ENCODE assay signal across 8 cellular contexts in genomic region chr5:96961053-96961452, GRCh38. TPM values are rescaled to one million over a fixed set of nuclear protein-coding genes. Genes with fewer than 3 reads are reported as not detected.
A peak's percentile ranks its signal among the peaks of the same experiment; 100 is the strongest.
DNase-seq lines count a peak whose midpoint lies in the region; ATAC-seq lines count a peak whose summit lies in the region.

No MANE protein-coding gene starts in this region.

- H3K4me3 Mint-ChIP-seq in activated CD4-positive, alpha-beta T cell treated with anti-CD3 and anti-CD28 coated beads, Interleukin-2, amount 10 ng/mL, durations not matched to agents 7 days and 5 days = peak overlapping the region; percentile 71
- H3K4me3 Mint-ChIP-seq in stimulated activated effector memory CD8-positive, alpha-beta T cell treated with anti-CD3 and anti-CD28 coated beads, Interleukin-12 subunit alpha, Interleukin-12 subunit beta, amount 100 ng/mL, for 72 hours = no peak overlapping the region

- H3K27ac Mint-ChIP-seq in activated CD4-positive, alpha-beta T cell treated with anti-CD3 and anti-CD28 coated beads, Interleukin-2, amount 10 ng/mL, durations not matched to agents 7 days and 5 days = peak overlapping the region; percentile 91
- H3K27ac Mint-ChIP-seq in stimulated activated effector memory CD8-positive, alpha-beta T cell treated with anti-CD3 and anti-CD28 coated beads, Interleukin-12 subunit alpha, Interleukin-12 subunit beta, amount 100 ng/mL, for 72 hours = no peak overlapping the region

- H3K4me1 Mint-ChIP-seq in activated CD4-positive, alpha-beta T cell treated with anti-CD3 and anti-CD28 coated beads, Interleukin-2, amount 10 ng/mL, durations not matched to agents 7 days and 5 days = peaks cover 78% of the 10 kb centered on the region
- peaks cover 58% of the 10 kb centered on the region for H3K4me1 Mint-ChIP-seq in stimulated activated effector memory CD8-positive, alpha-beta T cell treated with anti-CD3 and anti-CD28 coated beads, Interleukin-12 subunit alpha, Interleukin-12 subunit beta, amount 100 ng/mL, for 72 hours

- no peaks in the 10 kb centered on the region for H3K9me3 Mint-ChIP-seq in activated CD4-positive, alpha-beta T cell treated with anti-CD3 and anti-CD28 coated beads, Interleukin-2, amount 10 ng/mL, durations not matched to agents 7 days and 5 days
- H3K9me3 Mint-ChIP-seq in stimulated activated effector memory CD8-positive, alpha-beta T cell treated with anti-CD3 and anti-CD28 coated beads, Interleukin-12 subunit alpha, Interleukin-12 subunit beta, amount 100 ng/mL, for 72 hours = no peaks in the 10 kb centered on the region

- peaks cover 56% of the 10 kb centered on the region for H3K36me3 Mint-ChIP-seq in activated CD4-positive, alpha-beta T cell treated with anti-CD3 and anti-CD28 coated beads, Interleukin-2, amount 10 ng/mL, durations not matched to agents 7 days and 5 days (ENCODE audit: low read depth)
- peaks cover 15% of the 10 kb centered on the region for H3K36me3 Mint-ChIP-seq in stimulated activated effector memory CD8-positive, alpha-beta T cell treated with anti-CD3 and anti-CD28 coated beads, Interleukin-12 subunit alpha, Interleukin-12 subunit beta, amount 100 ng/mL, for 72 hours

- no peaks in the 10 kb centered on the region for H3K27me3 Mint-ChIP-seq in activated CD4-positive, alpha-beta T cell treated with anti-CD3 and anti-CD28 coated beads, Interleukin-2, amount 10 ng/mL, durations not matched to agents 7 days and 5 days

- CTCF ChIA-PET in activated CD4-positive, alpha-beta T cell treated with anti-CD3 and anti-CD28 coated beads, Interleukin-2, amount 10 ng/mL, durations not matched to agents 7 days and 5 days (lab: Charles Lee) = interaction anchor here (1.0 kb wide), 1 partner anchor 52 kb away, joined by 3 read pairs; no protein-coding TSS in a partner anchor

- peak; percentile 27 for DNase-seq in activated CD4-positive, alpha-beta T cell treated with anti-CD3 and anti-CD28 coated beads, Interleukin-2, amount 10 ng/mL, durations not matched to agents 7 days and 5 days
- DNase-seq in activated CD4-positive, alpha-beta T cell treated with anti-CD3 and anti-CD28 coated beads, Interleukin-2, amount 50 U/mL, for 4 hours = no peak
- peak; percentile 65 for DNase-seq in OCI-M1 (lab: John Stamatoyannopoulos, UW)
- no peak for DNase-seq in stimulated activated effector memory CD8-positive, alpha-beta T cell treated with anti-CD3 and anti-CD28 coated beads, Interleukin-12 subunit alpha, Interleukin-12 subunit beta, amount 100 ng/mL, for 72 hours (ENCODE audit: low spot score in 2 of 2)
- no peak for DNase-seq in NCI-H128 (lab: John Stamatoyannopoulos, UW; ENCODE audit: unreplicated experiment)
- no peak for DNase-seq in T-helper 9 cell
- DNase-seq in NCI-H82 (lab: John Stamatoyannopoulos, UW) = no peak

- ATAC-seq in HG03025 (IDR thresholded peaks at IDR 0.05; ENCODE audit: low FRiP score, unreplicated experiment) = peak; percentile 80
- ATAC-seq in stimulated activated effector memory CD8-positive, alpha-beta T cell treated with anti-CD3 and anti-CD28 coated beads, Interleukin-12 subunit alpha, Interleukin-12 subunit beta, amount 100 ng/mL, for 72 hours = peak; percentile 59

- POLR2A ChIA-PET in activated CD4-positive, alpha-beta T cell treated with anti-CD3 and anti-CD28 coated beads, Interleukin-2, amount 10 ng/mL, durations not matched to agents 7 days and 5 days (lab: Charles Lee) = interaction anchor here (0.7 to 1.1 kb wide), 3 partner anchors 25 to 145 kb away, joined by 3 to 4 read pairs (median 4); partner anchors contain the start of gene LNPEP

RNA-seq across cellular contexts. Expression of gene LNPEP, which starts 25.2 kb away (rescaled TPM):
- 10 to 100 TPM; 91.4 to 97.2 TPM for total RNA-seq in activated CD4-positive, alpha-beta T cell treated with anti-CD3 and anti-CD28 coated beads, Interleukin-2, amount 10 ng/mL, durations not matched to agents 7 days and 5 days

Comparison
In these comparisons a context has a peak if more than half of its experiments do, and no peak if none do; other contexts are left out.
1. DNase-seq: peak in activated CD4-positive, alpha-beta T cell treated with anti-CD3 and anti-CD28 coated beads, Interleukin-2, amount 10 ng/mL, durations not matched to agents 7 days and 5 days (single experiment) and OCI-M1 (single experiment); none in activated CD4-positive, alpha-beta T cell treated with anti-CD3 and anti-CD28 coated beads, Interleukin-2, amount 50 U/mL, for 4 hours (0 of 2), stimulated activated effector memory CD8-positive, alpha-beta T cell treated with anti-CD3 and anti-CD28 coated beads, Interleukin-12 subunit alpha, Interleukin-12 subunit beta, amount 100 ng/mL, for 72 hours (0 of 2), NCI-H128 (single experiment), T-helper 9 cell (single experiment) and NCI-H82 (single experiment).